In the genomic region with DNA sequence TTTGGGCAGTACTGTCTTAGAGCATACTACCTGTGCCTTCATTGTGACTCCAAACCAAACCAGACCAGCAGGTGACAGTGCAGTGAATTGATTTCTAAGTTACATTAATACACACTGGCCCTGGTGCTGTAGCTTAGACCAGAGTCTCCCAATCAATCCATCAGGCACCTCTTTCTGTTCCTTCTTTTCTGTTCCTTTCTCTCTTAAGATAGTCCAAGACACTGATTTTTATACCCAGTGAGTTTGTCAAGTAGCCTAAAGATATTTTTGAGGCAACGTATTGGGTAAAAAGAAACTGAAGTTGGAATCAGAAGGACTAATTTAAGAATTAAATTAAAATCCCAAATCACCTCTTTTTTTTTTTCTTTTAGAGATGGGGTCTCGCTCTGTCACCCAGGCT, we compare ENCODE assay signal across 27 cellular contexts.
"Had no signal": no experiment of that assay in that cellular context is flagged by ENCODE, and none has a peak within 500 bp of the region (broad histone marks: within the 10 kb centered on the region; RNA-seq: fewer than 3 reads in every experiment).

No MANE protein-coding gene starts in this region.

- H3K4me3 ChIP-seq: neural progenitor cell, ovary, prostate gland, right atrium auricular region, skin epidermis, smooth muscle cell, spleen, stomach, thoracic aorta, thyroid gland, tibial nerve, upper lobe of left lung, vagina had no signal

- H3K9ac ChIP-seq: neural progenitor cell, parathyroid adenoma had no signal

- H3K4me1 ChIP-seq: parathyroid adenoma, stomach, upper lobe of left lung had no signal

- H3K27me3 ChIP-seq: neural progenitor cell, ovary, right atrium auricular region, spleen, stomach, thyroid gland, tibial nerve, upper lobe of left lung, vagina had no signal

- H2AFZ ChIP-seq: neural progenitor cell, parathyroid adenoma had no signal

- DNase-seq: naive thymus-derived CD4-positive, alpha-beta T cell; natural killer cell; occipital lobe; ovary; retina; spleen; stimulated activated CD4-positive, alpha-beta T cell treated with anti-CD3 and anti-CD28 coated beads, Interleukin-12 subunit alpha, Interleukin-12 subunit beta, amount 100 ng/mL, for 4 hours; stimulated activated CD4-positive, alpha-beta T cell treated with anti-CD3 and anti-CD28 coated beads, Interleukin-1b, Interleukin-23, amount 100 ng/mL, for 48 hours; stimulated activated CD4-positive, alpha-beta T cell treated with anti-CD3 and anti-CD28 coated beads, Interleukin-4, amount 100 ng/mL, for 1 hour; stimulated activated naive B cell treated with anti-CD40 and anti-IgM and Interleukin-4, amounts not matched to agents 10 μg/mL and 1 μg/mL and 100 μg/mL, for 72 hours; stimulated activated naive CD4-positive, alpha-beta T cell treated with Interleukin-2 at 50 U/mL for 16 hours; stomach; thyroid gland; trophoblast cell; upper lobe of left lung had no signal

- H3K36me3 ChIP-seq: neural progenitor cell, ovary, prostate gland, right atrium auricular region, thyroid gland, upper lobe of left lung, vagina had no signal

- ATAC-seq: naive thymus-derived CD4-positive, alpha-beta T cell; natural killer cell; sciatic nerve; stimulated activated effector memory CD8-positive, alpha-beta T cell treated with anti-CD3 and anti-CD28 coated beads, Interleukin-12 subunit alpha, Interleukin-12 subunit beta, amount 100 ng/mL, for 72 hours; stimulated activated naive B cell treated with anti-CD40 and anti-IgM and Interleukin-4, amounts not matched to agents 10 μg/mL and 1 μg/mL and 100 μg/mL, for 72 hours had no signal

- H3K4me2 ChIP-seq: neural progenitor cell, smooth muscle cell had no signal

- H3K79me2 ChIP-seq: parathyroid adenoma had no signal

- H3K9me3 ChIP-seq: ovary, prostate gland, right atrium auricular region, thyroid gland, vagina had no signal

- H3K27ac ChIP-seq: neural progenitor cell, ovary, parathyroid adenoma, prostate gland, right atrium auricular region, skin epidermis, spleen, stomach, thoracic aorta, thyroid gland, tibial nerve, upper lobe of left lung, vagina had no signal

- FAIRE-seq: urothelium cell line had no signal
